ENCODE assay signal across 1 cellular context in genomic region chr16:5033256-5034166, GRCh38.
TF ChIP-seq lines count a peak whose summit lies in the region.

Gene NAGPA (minus strand): TSS chr16:5033935. CDS start chr16:5033914, 21 bp downstream.

TF ChIP-seq in HEK293, 187 proteins besides CTCF, POLR2A, EP300 and RAD21 (continued from another document and continues in another):
- TF ChIP-seq ZBTB26 (tag by site-specific recombination; optimal IDR thresholded peaks at IDR 0.05) (peak; percentile 98), ZNF274 (IDR thresholded peaks at IDR 0.05; ENCODE audit: low read length) (no peak), ZNF274 (tag by site-specific recombination; IDR thresholded peaks at IDR 0.05; ENCODE audit: borderline replicate concordance) (no peak), ZNF623 (tag by site-specific recombination; IDR thresholded peaks at IDR 0.05) (peak; percentile 39; the same call in 1 of the 2 replicates), ZNF335 (tag by site-specific recombination; conservative IDR thresholded peaks at IDR 0.05) (peak; percentile 87), ZNF239 (tag by site-specific recombination; IDR thresholded peaks at IDR 0.05) (no peak), PRDM4 (tag by site-specific recombination; IDR thresholded peaks at IDR 0.05) (0 out of 2 replicates have a peak, but pooled peaks have one; percentile 33), GLI2 (tag by site-specific recombination; IDR thresholded peaks at IDR 0.05; ENCODE audit: borderline replicate concordance, low read depth) (no peak), ZNF776 (tag by site-specific recombination; IDR thresholded peaks at IDR 0.05; ENCODE audit: borderline replicate concordance) (no peak), ZNF449 (tag by site-specific recombination; IDR thresholded peaks at IDR 0.05) (no peak), ZNF140 (tag by site-specific recombination; IDR thresholded peaks at IDR 0.05) (no peak), MEIS1 (CRISPR knock-in tag; IDR thresholded peaks at IDR 0.05; ENCODE audit: borderline replicate concordance) (no peak), HOXD13 (CRISPR knock-in tag; IDR thresholded peaks at IDR 0.05; ENCODE audit: borderline replicate concordance) (peak; percentile 24; the same call in 1 of the 2 replicates), GLI4 (tag by site-specific recombination; IDR thresholded peaks at IDR 0.05) (no peak), PRDM6 (tag by site-specific recombination; IDR thresholded peaks at IDR 0.05) (no peak), ZNF488 (tag by site-specific recombination; IDR thresholded peaks at IDR 0.05) (peak; percentile 35; the same call in 1 of the 2 replicates), AEBP2 (tag by site-specific recombination; IDR thresholded peaks at IDR 0.05; ENCODE audit: borderline replicate concordance) (no peak), ZNF324 (tag by site-specific recombination; IDR thresholded peaks at IDR 0.05) (peak; percentile 94), ZNF660 (tag by site-specific recombination; IDR thresholded peaks at IDR 0.05) (peak; percentile 78), SALL2 (tag by site-specific recombination; IDR thresholded peaks at IDR 0.05; ENCODE audit: borderline replicate concordance) (0 out of 2 replicates have a peak, but pooled peaks have one; percentile 53), ZNF221 (tag by site-specific recombination; IDR thresholded peaks at IDR 0.05; ENCODE audit: borderline replicate concordance) (no peak), ZBTB48 (tag by site-specific recombination; IDR thresholded peaks at IDR 0.05) (no peak), ZNF423 (tag by site-specific recombination; IDR thresholded peaks at IDR 0.05) (no peak), ELK4 (IDR thresholded peaks at IDR 0.05; ENCODE audit: borderline replicate concordance, low read depth, low read length) (no peak), ZNF302 (tag by site-specific recombination; IDR thresholded peaks at IDR 0.05; ENCODE audit: low read depth) (no peak), SCRT2 (tag by site-specific recombination; IDR thresholded peaks at IDR 0.05) (no peak), ZNF112 (tag by site-specific recombination; IDR thresholded peaks at IDR 0.05) (no peak), ZNF211 (tag by site-specific recombination; IDR thresholded peaks at IDR 0.05; ENCODE audit: low read depth) (no peak), HIC1 (tag by site-specific recombination; IDR thresholded peaks at IDR 0.05) (no peak), GLIS2 (tag by site-specific recombination; IDR thresholded peaks at IDR 0.05) (peak; percentile 85), ZNF580 (tag by site-specific recombination; IDR thresholded peaks at IDR 0.05) (peak; percentile 90), ZNF341 (tag by site-specific recombination; IDR thresholded peaks at IDR 0.05; ENCODE audit: low read depth) (no peak), ZBTB6 (tag by site-specific recombination; IDR thresholded peaks at IDR 0.05) (no peak), ZNF18 (tag by site-specific recombination; IDR thresholded peaks at IDR 0.05) (no peak), ZNF350 (tag by site-specific recombination; IDR thresholded peaks at IDR 0.05) (no peak), ZNF785 (tag by site-specific recombination; IDR thresholded peaks at IDR 0.05) (no peak), ZNF280C (tag by site-specific recombination; IDR thresholded peaks at IDR 0.05) (no peak), RBAK (tag by site-specific recombination; IDR thresholded peaks at IDR 0.05) (no peak)
